19 cellular contexts compared by ENCODE assay signal in genomic region chr20:62897666-62898065, GRCh38. TPM values are rescaled to one million over a fixed set of nuclear protein-coding genes. Genes with fewer than 3 reads are reported as not detected.
DNase-seq lines count a peak whose midpoint lies in the region; ATAC-seq and TF ChIP-seq lines count a peak whose summit lies in the region.
"Had no signal": no experiment of that assay in that cellular context is flagged by ENCODE, and none has a peak within 500 bp of the region (broad histone marks: within the 10 kb centered on the region; RNA-seq: fewer than 3 reads in every experiment).

No MANE protein-coding gene starts in this region.

- CTCF ChIA-PET in activated CD4-positive, alpha-beta T cell treated with anti-CD3 and anti-CD28 coated beads, Interleukin-2, amount 10 ng/mL, durations not matched to agents 7 days and 5 days (lab: Charles Lee): interaction anchor here (0.9 to 1.5 kb wide), 4 partner anchors 9 to 111 kb away, joined by 3 to 4 read pairs (median 4); no protein-coding TSS in a partner anchor
- CTCF ChIA-PET in activated CD4-positive, alpha-beta T cell treated with anti-CD3 and anti-CD28 coated beads for 36 hours (lab: Charles Lee): interaction anchor here (0.6 to 8.3 kb wide), 4 partner anchors 10 to 36 kb away, joined by 3 to 140 read pairs (median 4); partner anchors contain the start of gene TCFL5
- CTCF ChIA-PET in WTC11 (lab: Charles Lee): interaction anchor here (0.6 to 2.0 kb wide), 2 partner anchors 10 to 63 kb away, joined by 3 to 5 read pairs; no protein-coding TSS in a partner anchor

- no peak overlapping the region for H3K9ac ChIP-seq in muscle layer of colon (ENCODE audit: low read length)
- H3K9ac ChIP-seq: BLaER1 had no signal

- no peak for TF ChIP-seq CTCF in WTC11 (IDR thresholded peaks at IDR 0.05)

- H3K27me3 ChIP-seq in muscle layer of colon (ENCODE audit: control insufficient read depth in 1 of 2, insufficient read depth in 2 of 2, low read length in 2 of 2): no peaks in the 10 kb centered on the region
- H3K27me3 ChIP-seq: BLaER1 had no signal

- H3K4me1 Mint-ChIP-seq in activated CD4-positive, alpha-beta T cell treated with anti-CD3 and anti-CD28 coated beads, Interleukin-2, amount 10 ng/mL, durations not matched to agents 7 days and 5 days: peaks cover 45% of the 10 kb centered on the region
- H3K4me1 Mint-ChIP-seq in activated CD4-positive, alpha-beta T cell treated with anti-CD3 and anti-CD28 coated beads for 36 hours: peaks cover 43% of the 10 kb centered on the region
- peaks cover 44% of the 10 kb centered on the region for H3K4me1 Mint-ChIP-seq in WTC11

- H3K27me3 Mint-ChIP-seq in activated CD4-positive, alpha-beta T cell treated with anti-CD3 and anti-CD28 coated beads, Interleukin-2, amount 10 ng/mL, durations not matched to agents 7 days and 5 days: no peaks in the 10 kb centered on the region
- no peaks in the 10 kb centered on the region for H3K27me3 Mint-ChIP-seq in activated CD4-positive, alpha-beta T cell treated with anti-CD3 and anti-CD28 coated beads for 36 hours
- H3K27me3 Mint-ChIP-seq in WTC11 (ENCODE audit: low read depth): no peaks in the 10 kb centered on the region

- POLR2A ChIA-PET in activated CD4-positive, alpha-beta T cell treated with anti-CD3 and anti-CD28 coated beads, Interleukin-2, amount 10 ng/mL, durations not matched to agents 7 days and 5 days (lab: Charles Lee): no interaction called here
- POLR2A ChIA-PET in activated CD4-positive, alpha-beta T cell treated with anti-CD3 and anti-CD28 coated beads for 36 hours (lab: Charles Lee): no interaction called here
- POLR2A ChIA-PET in WTC11 (lab: Charles Lee): interaction anchor here (1.0 kb wide), 2 partner anchors 36 to 82 kb away, joined by 3 read pairs; no protein-coding TSS in a partner anchor

- H3K9me3 ChIP-seq in muscle layer of colon (ENCODE audit: low read length): no peaks in the 10 kb centered on the region
- H3K9me3 ChIP-seq: BLaER1 had no signal

- peak overlapping the region; percentile 22 for H3K27ac Mint-ChIP-seq in activated CD4-positive, alpha-beta T cell treated with anti-CD3 and anti-CD28 coated beads, Interleukin-2, amount 10 ng/mL, durations not matched to agents 7 days and 5 days
- no peak overlapping the region for H3K27ac Mint-ChIP-seq in activated CD4-positive, alpha-beta T cell treated with anti-CD3 and anti-CD28 coated beads for 36 hours
- peak overlapping the region; percentile 32 for H3K27ac Mint-ChIP-seq in WTC11

- DNase-seq in activated CD4-positive, alpha-beta T cell treated with anti-CD3 and anti-CD28 coated beads, Interleukin-2, amount 10 ng/mL, durations not matched to agents 7 days and 5 days: no peak
- no peak for DNase-seq in activated CD4-positive, alpha-beta T cell treated with anti-CD3 and anti-CD28 coated beads for 36 hours
- DNase-seq in DMS 273 (lab: John Stamatoyannopoulos, UW; ENCODE audit: unreplicated experiment) (peak; percentile 77), WTC11 (ENCODE audit: low spot score) (no peak), NCI-H2081 treated with DMSO at 0.1 percent for 48 hours (lab: John Stamatoyannopoulos, UW) (no peak), NCI-H2196 treated with DMSO at 0.1 percent for 48 hours (lab: John Stamatoyannopoulos, UW; ENCODE audit: unreplicated experiment) (no peak)
- DNase-seq in activated CD4-positive, alpha-beta T cell treated with anti-CD3 and anti-CD28 coated beads, Interleukin-2, amount 50 U/mL, for 48 hours: no peak
- DNase-seq: activated CD4-positive, CD25-positive, alpha-beta regulatory T cell treated with anti-CD3 and anti-CD28 coated beads, Interleukin-2, amount 50 U/mL, for 72 hours; activated effector memory CD4-positive, alpha-beta T cell treated with Interleukin-2 at 50 U/mL for 16 hours; central memory CD4-positive, alpha-beta T cell; foreskin melanocyte; hippocampal formation; MV-4-11; NCI-H510A; stimulated activated CD4-positive, alpha-beta T cell treated with anti-CD3 and anti-CD28 coated beads, Interleukin-15, amount 100 ng/mL, for 24 hours; T1000 had no signal

- H3K36me3 ChIP-seq in muscle layer of colon (ENCODE audit: insufficient read depth, low read length): peaks cover 43% of the 10 kb centered on the region

- peaks cover 36% of the 10 kb centered on the region for H3K4me1 ChIP-seq in muscle layer of colon (ENCODE audit: insufficient read depth, low read length)

- H3K27ac ChIP-seq in muscle layer of colon (ENCODE audit: low read depth, low read length): peak overlapping the region; percentile 74
- H3K27ac ChIP-seq: RWPE1 had no signal

- peaks cover 47% of the 10 kb centered on the region for H3K36me3 Mint-ChIP-seq in activated CD4-positive, alpha-beta T cell treated with anti-CD3 and anti-CD28 coated beads, Interleukin-2, amount 10 ng/mL, durations not matched to agents 7 days and 5 days (ENCODE audit: low read depth)
- H3K36me3 Mint-ChIP-seq in activated CD4-positive, alpha-beta T cell treated with anti-CD3 and anti-CD28 coated beads for 36 hours (ENCODE audit: low read depth): peaks cover 41% of the 10 kb centered on the region
- H3K36me3 Mint-ChIP-seq in WTC11: peaks cover 55% of the 10 kb centered on the region

- no peak overlapping the region for H3K4me3 ChIP-seq in muscle layer of colon (ENCODE audit: low read depth in 1 of 2, low read length in 2 of 2)
- H3K4me3 ChIP-seq: BLaER1 had no signal

- H3K9me3 Mint-ChIP-seq in activated CD4-positive, alpha-beta T cell treated with anti-CD3 and anti-CD28 coated beads, Interleukin-2, amount 10 ng/mL, durations not matched to agents 7 days and 5 days: no peaks in the 10 kb centered on the region
- no peaks in the 10 kb centered on the region for H3K9me3 Mint-ChIP-seq in activated CD4-positive, alpha-beta T cell treated with anti-CD3 and anti-CD28 coated beads for 36 hours (ENCODE audit: low read depth)
- no peaks in the 10 kb centered on the region for H3K9me3 Mint-ChIP-seq in WTC11

- intact Hi-C loops in activated CD4-positive, alpha-beta T cell treated with anti-CD3 and anti-CD28 coated beads for 36 hours (cut with DNase I, micrococcal nuclease): loop anchor here (1.0 to 2.0 kb wide), 2 partner anchors 40 to 75 kb away; no protein-coding TSS in a partner anchor

- no peak overlapping the region for H3K4me3 Mint-ChIP-seq in activated CD4-positive, alpha-beta T cell treated with anti-CD3 and anti-CD28 coated beads, Interleukin-2, amount 10 ng/mL, durations not matched to agents 7 days and 5 days
- H3K4me3 Mint-ChIP-seq in activated CD4-positive, alpha-beta T cell treated with anti-CD3 and anti-CD28 coated beads for 36 hours: no peak overlapping the region
- no peak overlapping the region for H3K4me3 Mint-ChIP-seq in WTC11

- ATAC-seq in activated CD4-positive, alpha-beta T cell treated with anti-CD3 and anti-CD28 coated beads for 36 hours: no peak
- ATAC-seq in WTC11: no peak

TF ChIP-seq in WTC11, 78 proteins besides CTCF, POLR2A, EP300 and RAD21 (continues in another document):
- no peak for TF ChIP-seq GTF2I (CRISPR knock-in tag; conservative IDR thresholded peaks at IDR 0.05)
- TF ChIP-seq MXD4 (CRISPR knock-in tag; IDR thresholded peaks at IDR 0.05; ENCODE audit: borderline replicate concordance): no peak
- TF ChIP-seq NR2C2 (CRISPR knock-in tag; IDR thresholded peaks at IDR 0.05): no peak
- no peak for TF ChIP-seq SMAD4 (CRISPR knock-in tag; IDR thresholded peaks at IDR 0.05)
- TF ChIP-seq NFATC4 (CRISPR knock-in tag; IDR thresholded peaks at IDR 0.05): no peak
- no peak for TF ChIP-seq ERG (CRISPR knock-in tag; IDR thresholded peaks at IDR 0.05)
- no peak for TF ChIP-seq E2F1 (CRISPR knock-in tag; IDR thresholded peaks at IDR 0.05)

RNA-seq across cellular contexts. Expression of gene DIDO1, which starts 28.6 kb away (rescaled TPM):
- total RNA-seq in activated CD4-positive, alpha-beta T cell treated with anti-CD3 and anti-CD28 coated beads, Interleukin-2, amount 10 ng/mL, durations not matched to agents 7 days and 5 days: 10 to 100 TPM; 78.3 to 79.4 TPM
- total RNA-seq in activated CD4-positive, alpha-beta T cell treated with anti-CD3 and anti-CD28 coated beads for 36 hours: 10 to 100 TPM; 43.7 to 49.7 TPM
- total RNA-seq in WTC11 (2021): 69.3 to 87.3 TPM (median 71.6 TPM) in 3 replicates

RNA-seq across cellular contexts. Expression of gene TCFL5, which starts 36.0 kb away (rescaled TPM):
- 1 to 10 TPM; 7.9 to 8.4 TPM for total RNA-seq in activated CD4-positive, alpha-beta T cell treated with anti-CD3 and anti-CD28 coated beads, Interleukin-2, amount 10 ng/mL, durations not matched to agents 7 days and 5 days
- total RNA-seq in activated CD4-positive, alpha-beta T cell treated with anti-CD3 and anti-CD28 coated beads for 36 hours: 1 to 10 TPM; 5.2 to 6.6 TPM
- 19.7 to 20.4 TPM (median 20.3 TPM) in 3 replicates for total RNA-seq in WTC11 (2021)

RNA-seq across cellular contexts. Expression of gene GID8, which starts 40.3 kb away (rescaled TPM):
- 10 to 100 TPM; 32.5 to 35.1 TPM for total RNA-seq in activated CD4-positive, alpha-beta T cell treated with anti-CD3 and anti-CD28 coated beads, Interleukin-2, amount 10 ng/mL, durations not matched to agents 7 days and 5 days
- total RNA-seq in activated CD4-positive, alpha-beta T cell treated with anti-CD3 and anti-CD28 coated beads for 36 hours: 10 to 100 TPM; 30.7 to 39.9 TPM
- 56.2 to 70.2 TPM (median 56.6 TPM) in 3 replicates for total RNA-seq in WTC11 (2021)

RNA-seq across cellular contexts. Expression of gene SLC17A9, which starts 54.8 kb away (rescaled TPM):
- 10 to 100 TPM; 11.6 to 12.6 TPM for total RNA-seq in activated CD4-positive, alpha-beta T cell treated with anti-CD3 and anti-CD28 coated beads, Interleukin-2, amount 10 ng/mL, durations not matched to agents 7 days and 5 days
- total RNA-seq in activated CD4-positive, alpha-beta T cell treated with anti-CD3 and anti-CD28 coated beads for 36 hours: 10 to 100 TPM; 16.2 to 16.5 TPM
- 26.2 to 41.7 TPM (median 30.8 TPM) in 3 replicates for total RNA-seq in WTC11 (2021)
